ENCODE assay signal across 31 cellular contexts in the genomic region with DNA sequence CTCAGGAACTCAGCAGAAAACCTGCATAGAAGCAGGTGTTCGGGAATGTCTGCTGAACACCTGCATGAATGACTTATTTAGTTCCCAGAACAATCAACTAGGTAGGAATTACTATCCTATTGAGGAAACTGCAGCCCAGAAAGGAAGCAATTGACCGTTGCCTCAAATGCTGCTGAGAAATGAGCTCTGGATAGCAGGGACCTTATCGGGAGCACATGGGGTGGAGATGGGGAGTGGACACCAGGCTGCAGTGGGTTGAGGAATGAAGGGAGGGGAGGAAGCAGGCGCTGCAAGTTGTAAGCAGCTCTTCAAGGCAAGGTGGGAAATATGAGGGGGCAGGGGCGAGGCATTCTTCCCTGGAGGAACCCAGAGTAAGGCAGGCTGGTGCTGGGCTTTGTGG. TPM values are rescaled to one million over a fixed set of nuclear protein-coding genes. Genes with fewer than 3 reads are reported as not detected.
"Had no signal": no experiment of that assay in that cellular context is flagged by ENCODE, and none has a peak within 500 bp of the region (broad histone marks: within the 10 kb centered on the region; RNA-seq: fewer than 3 reads in every experiment).

No MANE protein-coding gene starts in this region.

- H3K4me1 ChIP-seq: left lung, lower lobe of right lung, parathyroid adenoma, right lobe of liver, tibial artery, uterus had no signal

- H3K4me3 ChIP-seq: left lung, lower lobe of right lung, right atrium auricular region, right lobe of liver, suprapubic skin, thoracic aorta, tibial artery, uterus had no signal

- H3K27ac ChIP-seq: left lung, lower lobe of right lung, parathyroid adenoma, right atrium auricular region, right lobe of liver, suprapubic skin, thoracic aorta, tibial artery, uterus had no signal

- FAIRE-seq: keratinocyte had no signal

- H3K9me3 ChIP-seq: left lung, lower lobe of right lung, right atrium auricular region, right lobe of liver, suprapubic skin, thoracic aorta, tibial artery, uterus had no signal

- H3K36me3 ChIP-seq: left lung, lower lobe of right lung, right atrium auricular region, right lobe of liver, suprapubic skin, thoracic aorta, tibial artery, uterus had no signal

- H3K9me3 Mint-ChIP-seq: mesothelial cell of epicardium; naive thymus-derived CD8-positive, alpha-beta T cell; nephron; neural crest cell; stimulated activated effector memory CD8-positive, alpha-beta T cell treated with anti-CD3 and anti-CD28 coated beads, Interleukin-12 subunit alpha, Interleukin-12 subunit beta, amount 100 ng/mL, for 72 hours; stimulated activated naive CD8-positive, alpha-beta T cell treated with anti-CD3 and anti-CD28 coated beads, Interleukin-15, Interleukin-2, amounts not matched to agents 100 ng/mL and 50 ng/mL, for 24 hours; type B pancreatic cell had no signal

- H3K36me3 Mint-ChIP-seq: mesothelial cell of epicardium; naive thymus-derived CD8-positive, alpha-beta T cell; stimulated activated effector memory CD8-positive, alpha-beta T cell treated with anti-CD3 and anti-CD28 coated beads, Interleukin-12 subunit alpha, Interleukin-12 subunit beta, amount 100 ng/mL, for 72 hours; type B pancreatic cell had no signal

- H3K27me3 ChIP-seq: left lung, right atrium auricular region, right lobe of liver, suprapubic skin, tibial artery, uterus had no signal

- H3K4me1 Mint-ChIP-seq: mesothelial cell of epicardium; naive thymus-derived CD8-positive, alpha-beta T cell; nephron; neural crest cell; stimulated activated effector memory CD8-positive, alpha-beta T cell treated with anti-CD3 and anti-CD28 coated beads, Interleukin-12 subunit alpha, Interleukin-12 subunit beta, amount 100 ng/mL, for 72 hours had no signal

- H3K4me3 Mint-ChIP-seq: mesothelial cell of epicardium; naive thymus-derived CD8-positive, alpha-beta T cell; nephron; neural crest cell; stimulated activated effector memory CD8-positive, alpha-beta T cell treated with anti-CD3 and anti-CD28 coated beads, Interleukin-12 subunit alpha, Interleukin-12 subunit beta, amount 100 ng/mL, for 72 hours; stimulated activated naive CD8-positive, alpha-beta T cell treated with anti-CD3 and anti-CD28 coated beads, Interleukin-15, Interleukin-2, amounts not matched to agents 100 ng/mL and 50 ng/mL, for 24 hours; type B pancreatic cell had no signal

- ATAC-seq: left cardiac atrium; left lung; lower lobe of right lung; naive thymus-derived CD8-positive, alpha-beta T cell; right lobe of liver; stimulated activated effector memory CD8-positive, alpha-beta T cell treated with anti-CD3 and anti-CD28 coated beads, Interleukin-12 subunit alpha, Interleukin-12 subunit beta, amount 100 ng/mL, for 72 hours had no signal

- H3K27me3 Mint-ChIP-seq: naive thymus-derived CD8-positive, alpha-beta T cell; stimulated activated naive CD8-positive, alpha-beta T cell treated with anti-CD3 and anti-CD28 coated beads, Interleukin-15, Interleukin-2, amounts not matched to agents 100 ng/mL and 50 ng/mL, for 24 hours; type B pancreatic cell had no signal

- H3K27ac Mint-ChIP-seq: mesothelial cell of epicardium; naive thymus-derived CD8-positive, alpha-beta T cell; nephron; progenitor cell of endocrine pancreas; stimulated activated effector memory CD8-positive, alpha-beta T cell treated with anti-CD3 and anti-CD28 coated beads, Interleukin-12 subunit alpha, Interleukin-12 subunit beta, amount 100 ng/mL, for 72 hours; stimulated activated naive CD8-positive, alpha-beta T cell treated with anti-CD3 and anti-CD28 coated beads, Interleukin-15, Interleukin-2, amounts not matched to agents 100 ng/mL and 50 ng/mL, for 24 hours; type B pancreatic cell had no signal

- DNase-seq: hippocampal formation; kidney glomerular epithelial cell; left cardiac atrium; left lung; lower lobe of right lung; mammary epithelial cell; mesenchymal stem cell; naive thymus-derived CD8-positive, alpha-beta T cell; nucleus accumbens; right lobe of liver; stimulated activated CD4-positive, alpha-beta T cell treated with anti-CD3 and anti-CD28 coated beads, Interleukin-4, amount 100 ng/mL, for 24 hours; stimulated activated naive CD4-positive, alpha-beta T cell; tibial artery; uterus had no signal

RNA-seq across cellular contexts. Expression of a gene that starts 10.8 kb away (rescaled TPM):
- total RNA-seq: left cardiac atrium, lower lobe of right lung, mammary epithelial cell, mesothelial cell of epicardium, neural crest cell, osteocyte, progenitor cell of endocrine pancreas, pulmonary artery endothelial cell, renal cortical epithelial cell, right atrium auricular region, right lobe of liver, skeletal muscle tissue, suprapubic skin, thoracic aorta had no signal
- polyA plus RNA-seq: keratinocyte; liver; mammary epithelial cell; naive thymus-derived CD8-positive, alpha-beta T cell had no signal
